In the genomic region with DNA sequence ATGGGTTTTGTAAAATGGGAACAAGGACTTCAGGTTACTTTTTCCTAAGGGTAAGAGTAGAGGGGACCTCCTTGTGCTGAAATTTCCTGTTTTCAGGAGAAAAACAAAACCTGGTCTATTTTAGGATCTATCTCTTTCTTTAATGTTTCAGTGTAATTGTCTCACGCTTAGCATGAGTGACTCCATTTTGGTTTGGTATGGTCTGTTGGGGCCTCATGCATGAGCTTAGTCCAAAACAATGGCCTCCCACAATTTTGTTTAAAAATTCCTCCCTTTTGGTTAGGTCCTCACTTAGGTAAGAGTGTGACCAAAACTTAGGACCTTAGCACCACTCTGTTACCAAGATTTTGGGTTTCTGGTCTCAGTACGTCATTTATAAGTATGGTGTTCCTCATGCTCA, we compare ENCODE assay signal across 1 cellular context.
TF ChIP-seq lines count a peak whose summit lies in the region.

No MANE protein-coding gene starts in this region.

TF ChIP-seq in K562, 482 proteins besides CTCF, POLR2A, EP300 and RAD21 (continued from another document and continues in another):
- TF ChIP-seq, protein P1, sequence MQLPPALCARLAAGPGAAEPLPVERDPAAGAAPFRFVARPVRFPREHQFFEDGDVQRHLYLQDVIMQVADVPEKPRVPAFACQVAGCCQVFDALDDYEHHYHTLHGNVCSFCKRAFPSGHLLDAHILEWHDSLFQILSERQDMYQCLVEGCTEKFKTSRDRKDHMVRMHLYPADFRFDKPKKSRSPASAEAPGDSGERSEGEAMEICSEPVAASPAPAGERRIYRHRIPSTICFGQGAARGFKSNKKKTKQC (CRISPR knock-in tag; IDR thresholded peaks at IDR 0.05): no peak
- TF ChIP-seq DDX20 (tag; IDR thresholded peaks at IDR 0.05; ENCODE audit: low read depth) (peak; percentile 81), GTF2E2 (tag; IDR thresholded peaks at IDR 0.05) (no peak), GTF2A2 (tag; IDR thresholded peaks at IDR 0.05) (peak; percentile 87), ZNF311 (CRISPR knock-in tag; IDR thresholded peaks at IDR 0.05) (0 out of 2 replicates have a peak, but pooled peaks have one; percentile 41), PTTG1 (tag; IDR thresholded peaks at IDR 0.05; ENCODE audit: low read depth) (peak; percentile 83), ILF3 (IDR thresholded peaks at IDR 0.05; ENCODE audit: borderline replicate concordance) (no peak), NR2C2 (CRISPR knock-in tag; IDR thresholded peaks at IDR 0.05) (no peak), NR2C2 (tag; IDR thresholded peaks at IDR 0.05) (no peak), TEAD1 (CRISPR knock-in tag; IDR thresholded peaks at IDR 0.05) (peak in 1 of 2 experiments; percentile 71; a peak in 2 of 4 replicates), TAL1 (IDR thresholded peaks at IDR 0.05) (no peak), CREBBP (IDR thresholded peaks at IDR 0.05; ENCODE audit: low read depth, low read length) (no peak), ZNF175 (CRISPR knock-in tag; IDR thresholded peaks at IDR 0.05; ENCODE audit: low read depth) (0 out of 2 replicates have a peak, but pooled peaks have one; percentile 43), CXXC5 (CRISPR knock-in tag; IDR thresholded peaks at IDR 0.05) (peak; percentile 56), ZNF274 (IDR thresholded peaks at IDR 0.05; ENCODE audit: borderline replicate concordance, low read depth, low read length) (no peak), POLR2H (tag; IDR thresholded peaks at IDR 0.05; ENCODE audit: low read depth) (no peak), CREB1 (IDR thresholded peaks at IDR 0.05) (no peak), CREB1 (CRISPR knock-in tag; IDR thresholded peaks at IDR 0.05) (no peak), PTRF (tag; IDR thresholded peaks at IDR 0.05) (peak; percentile 76; the same call in 1 of the 2 replicates), RBM22 (IDR thresholded peaks at IDR 0.05; ENCODE audit: low read depth, low read length, poor library complexity, severe bottlenecking) (no peak), KDM1A (IDR thresholded peaks at IDR 0.05) (no peak), PHB2 (IDR thresholded peaks at IDR 0.05; ENCODE audit: low read depth) (no peak), NR2C1 (IDR thresholded peaks at IDR 0.05) (no peak), NR2C1 (tag; IDR thresholded peaks at IDR 0.05) (peak; percentile 68), FOXA1 (IDR thresholded peaks at IDR 0.05; ENCODE audit: borderline replicate concordance) (no peak), NFYB (IDR thresholded peaks at IDR 0.05; ENCODE audit: extremely low read depth, insufficient read length) (no peak), NR4A1 (CRISPR knock-in tag; IDR thresholded peaks at IDR 0.05) (no peak), NR4A1 (tag; IDR thresholded peaks at IDR 0.05) (peak; percentile 61; the same call in 1 of the 2 replicates), MTF1 (CRISPR knock-in tag; IDR thresholded peaks at IDR 0.05; ENCODE audit: borderline replicate concordance) (no peak), FOSL1 (tag; conservative IDR thresholded peaks at IDR 0.05) (no peak), ZNF830 (CRISPR knock-in tag; IDR thresholded peaks at IDR 0.05) (no peak), ZNF699 (CRISPR knock-in tag; IDR thresholded peaks at IDR 0.05; ENCODE audit: insufficient replicate concordance) (no peak)
- TF ChIP-seq, protein P2, sequence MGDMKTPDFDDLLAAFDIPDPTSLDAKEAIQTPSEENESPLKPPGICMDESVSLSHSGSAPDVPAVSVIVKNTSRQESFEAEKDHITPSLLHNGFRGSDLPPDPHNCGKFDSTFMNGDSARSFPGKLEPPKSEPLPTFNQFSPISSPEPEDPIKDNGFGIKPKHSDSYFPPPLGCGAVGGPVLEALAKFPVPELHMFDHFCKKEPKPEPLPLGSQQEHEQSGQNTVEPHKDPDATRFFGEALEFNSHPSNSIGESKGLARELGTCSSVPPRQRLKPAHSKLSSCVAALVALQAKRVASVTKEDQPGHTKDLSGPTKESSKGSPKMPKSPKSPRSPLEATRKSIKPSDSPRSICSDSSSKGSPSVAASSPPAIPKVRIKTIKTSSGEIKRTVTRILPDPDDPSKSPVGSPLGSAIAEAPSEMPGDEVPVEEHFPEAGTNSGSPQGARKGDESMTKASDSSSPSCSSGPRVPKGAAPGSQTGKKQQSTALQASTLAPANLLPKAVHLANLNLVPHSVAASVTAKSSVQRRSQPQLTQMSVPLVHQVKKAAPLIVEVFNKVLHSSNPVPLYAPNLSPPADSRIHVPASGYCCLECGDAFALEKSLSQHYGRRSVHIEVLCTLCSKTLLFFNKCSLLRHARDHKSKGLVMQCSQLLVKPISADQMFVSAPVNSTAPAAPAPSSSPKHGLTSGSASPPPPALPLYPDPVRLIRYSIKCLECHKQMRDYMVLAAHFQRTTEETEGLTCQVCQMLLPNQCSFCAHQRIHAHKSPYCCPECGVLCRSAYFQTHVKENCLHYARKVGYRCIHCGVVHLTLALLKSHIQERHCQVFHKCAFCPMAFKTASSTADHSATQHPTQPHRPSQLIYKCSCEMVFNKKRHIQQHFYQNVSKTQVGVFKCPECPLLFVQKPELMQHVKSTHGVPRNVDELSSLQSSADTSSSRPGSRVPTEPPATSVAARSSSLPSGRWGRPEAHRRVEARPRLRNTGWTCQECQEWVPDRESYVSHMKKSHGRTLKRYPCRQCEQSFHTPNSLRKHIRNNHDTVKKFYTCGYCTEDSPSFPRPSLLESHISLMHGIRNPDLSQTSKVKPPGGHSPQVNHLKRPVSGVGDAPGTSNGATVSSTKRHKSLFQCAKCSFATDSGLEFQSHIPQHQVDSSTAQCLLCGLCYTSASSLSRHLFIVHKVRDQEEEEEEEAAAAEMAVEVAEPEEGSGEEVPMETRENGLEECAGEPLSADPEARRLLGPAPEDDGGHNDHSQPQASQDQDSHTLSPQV (IDR thresholded peaks at IDR 0.05): peak; percentile 84
- TF ChIP-seq, protein P3, sequence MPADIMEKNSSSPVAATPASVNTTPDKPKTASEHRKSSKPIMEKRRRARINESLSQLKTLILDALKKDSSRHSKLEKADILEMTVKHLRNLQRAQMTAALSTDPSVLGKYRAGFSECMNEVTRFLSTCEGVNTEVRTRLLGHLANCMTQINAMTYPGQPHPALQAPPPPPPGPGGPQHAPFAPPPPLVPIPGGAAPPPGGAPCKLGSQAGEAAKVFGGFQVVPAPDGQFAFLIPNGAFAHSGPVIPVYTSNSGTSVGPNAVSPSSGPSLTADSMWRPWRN (IDR thresholded peaks at IDR 0.05; ENCODE audit: low read depth): no peak
- TF ChIP-seq, protein P4, sequence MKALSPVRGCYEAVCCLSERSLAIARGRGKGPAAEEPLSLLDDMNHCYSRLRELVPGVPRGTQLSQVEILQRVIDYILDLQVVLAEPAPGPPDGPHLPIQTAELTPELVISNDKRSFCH (CRISPR knock-in tag; IDR thresholded peaks at IDR 0.05): no peak
- TF ChIP-seq, protein P4 (tag; IDR thresholded peaks at IDR 0.05): 0 out of 2 replicates have a peak, but pooled peaks have one; percentile 30
- TF ChIP-seq, protein P5, sequence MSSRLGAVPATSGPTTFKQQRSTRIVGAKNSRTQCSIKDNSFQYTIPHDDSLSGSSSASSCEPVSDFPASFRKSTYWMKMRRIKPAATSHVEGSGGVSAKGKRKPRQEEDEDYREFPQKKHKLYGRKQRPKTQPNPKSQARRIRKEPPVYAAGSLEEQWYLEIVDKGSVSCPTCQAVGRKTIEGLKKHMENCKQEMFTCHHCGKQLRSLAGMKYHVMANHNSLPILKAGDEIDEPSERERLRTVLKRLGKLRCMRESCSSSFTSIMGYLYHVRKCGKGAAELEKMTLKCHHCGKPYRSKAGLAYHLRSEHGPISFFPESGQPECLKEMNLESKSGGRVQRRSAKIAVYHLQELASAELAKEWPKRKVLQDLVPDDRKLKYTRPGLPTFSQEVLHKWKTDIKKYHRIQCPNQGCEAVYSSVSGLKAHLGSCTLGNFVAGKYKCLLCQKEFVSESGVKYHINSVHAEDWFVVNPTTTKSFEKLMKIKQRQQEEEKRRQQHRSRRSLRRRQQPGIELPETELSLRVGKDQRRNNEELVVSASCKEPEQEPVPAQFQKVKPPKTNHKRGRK (tag; IDR thresholded peaks at IDR 0.05): no peak
- TF ChIP-seq, protein P6, sequence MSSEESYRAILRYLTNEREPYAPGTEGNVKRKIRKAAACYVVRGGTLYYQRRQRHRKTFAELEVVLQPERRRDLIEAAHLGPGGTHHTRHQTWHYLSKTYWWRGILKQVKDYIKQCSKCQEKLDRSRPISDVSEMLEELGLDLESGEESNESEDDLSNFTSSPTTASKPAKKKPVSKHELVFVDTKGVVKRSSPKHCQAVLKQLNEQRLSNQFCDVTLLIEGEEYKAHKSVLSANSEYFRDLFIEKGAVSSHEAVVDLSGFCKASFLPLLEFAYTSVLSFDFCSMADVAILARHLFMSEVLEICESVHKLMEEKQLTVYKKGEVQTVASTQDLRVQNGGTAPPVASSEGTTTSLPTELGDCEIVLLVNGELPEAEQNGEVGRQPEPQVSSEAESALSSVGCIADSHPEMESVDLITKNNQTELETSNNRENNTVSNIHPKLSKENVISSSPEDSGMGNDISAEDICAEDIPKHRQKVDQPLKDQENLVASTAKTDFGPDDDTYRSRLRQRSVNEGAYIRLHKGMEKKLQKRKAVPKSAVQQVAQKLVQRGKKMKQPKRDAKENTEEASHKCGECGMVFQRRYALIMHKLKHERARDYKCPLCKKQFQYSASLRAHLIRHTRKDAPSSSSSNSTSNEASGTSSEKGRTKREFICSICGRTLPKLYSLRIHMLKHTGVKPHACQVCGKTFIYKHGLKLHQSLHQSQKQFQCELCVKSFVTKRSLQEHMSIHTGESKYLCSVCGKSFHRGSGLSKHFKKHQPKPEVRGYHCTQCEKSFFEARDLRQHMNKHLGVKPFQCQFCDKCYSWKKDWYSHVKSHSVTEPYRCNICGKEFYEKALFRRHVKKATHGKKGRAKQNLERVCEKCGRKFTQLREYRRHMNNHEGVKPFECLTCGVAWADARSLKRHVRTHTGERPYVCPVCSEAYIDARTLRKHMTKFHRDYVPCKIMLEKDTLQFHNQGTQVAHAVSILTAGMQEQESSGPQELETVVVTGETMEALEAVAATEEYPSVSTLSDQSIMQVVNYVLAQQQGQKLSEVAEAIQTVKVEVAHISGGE (CRISPR knock-in tag; IDR thresholded peaks at IDR 0.05): no peak
- TF ChIP-seq, protein P7, sequence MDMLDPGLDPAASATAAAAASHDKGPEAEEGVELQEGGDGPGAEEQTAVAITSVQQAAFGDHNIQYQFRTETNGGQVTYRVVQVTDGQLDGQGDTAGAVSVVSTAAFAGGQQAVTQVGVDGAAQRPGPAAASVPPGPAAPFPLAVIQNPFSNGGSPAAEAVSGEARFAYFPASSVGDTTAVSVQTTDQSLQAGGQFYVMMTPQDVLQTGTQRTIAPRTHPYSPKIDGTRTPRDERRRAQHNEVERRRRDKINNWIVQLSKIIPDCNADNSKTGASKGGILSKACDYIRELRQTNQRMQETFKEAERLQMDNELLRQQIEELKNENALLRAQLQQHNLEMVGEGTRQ (CRISPR knock-in tag; IDR thresholded peaks at IDR 0.05): no peak
- TF ChIP-seq, protein P8, sequence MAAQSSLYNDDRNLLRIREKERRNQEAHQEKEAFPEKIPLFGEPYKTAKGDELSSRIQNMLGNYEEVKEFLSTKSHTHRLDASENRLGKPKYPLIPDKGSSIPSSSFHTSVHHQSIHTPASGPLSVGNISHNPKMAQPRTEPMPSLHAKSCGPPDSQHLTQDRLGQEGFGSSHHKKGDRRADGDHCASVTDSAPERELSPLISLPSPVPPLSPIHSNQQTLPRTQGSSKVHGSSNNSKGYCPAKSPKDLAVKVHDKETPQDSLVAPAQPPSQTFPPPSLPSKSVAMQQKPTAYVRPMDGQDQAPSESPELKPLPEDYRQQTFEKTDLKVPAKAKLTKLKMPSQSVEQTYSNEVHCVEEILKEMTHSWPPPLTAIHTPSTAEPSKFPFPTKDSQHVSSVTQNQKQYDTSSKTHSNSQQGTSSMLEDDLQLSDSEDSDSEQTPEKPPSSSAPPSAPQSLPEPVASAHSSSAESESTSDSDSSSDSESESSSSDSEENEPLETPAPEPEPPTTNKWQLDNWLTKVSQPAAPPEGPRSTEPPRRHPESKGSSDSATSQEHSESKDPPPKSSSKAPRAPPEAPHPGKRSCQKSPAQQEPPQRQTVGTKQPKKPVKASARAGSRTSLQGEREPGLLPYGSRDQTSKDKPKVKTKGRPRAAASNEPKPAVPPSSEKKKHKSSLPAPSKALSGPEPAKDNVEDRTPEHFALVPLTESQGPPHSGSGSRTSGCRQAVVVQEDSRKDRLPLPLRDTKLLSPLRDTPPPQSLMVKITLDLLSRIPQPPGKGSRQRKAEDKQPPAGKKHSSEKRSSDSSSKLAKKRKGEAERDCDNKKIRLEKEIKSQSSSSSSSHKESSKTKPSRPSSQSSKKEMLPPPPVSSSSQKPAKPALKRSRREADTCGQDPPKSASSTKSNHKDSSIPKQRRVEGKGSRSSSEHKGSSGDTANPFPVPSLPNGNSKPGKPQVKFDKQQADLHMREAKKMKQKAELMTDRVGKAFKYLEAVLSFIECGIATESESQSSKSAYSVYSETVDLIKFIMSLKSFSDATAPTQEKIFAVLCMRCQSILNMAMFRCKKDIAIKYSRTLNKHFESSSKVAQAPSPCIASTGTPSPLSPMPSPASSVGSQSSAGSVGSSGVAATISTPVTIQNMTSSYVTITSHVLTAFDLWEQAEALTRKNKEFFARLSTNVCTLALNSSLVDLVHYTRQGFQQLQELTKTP (IDR thresholded peaks at IDR 0.05; ENCODE audit: low read depth in 1 of 2, partially characterized antibody in 2 of 2): no peak
- TF ChIP-seq, protein P9, sequence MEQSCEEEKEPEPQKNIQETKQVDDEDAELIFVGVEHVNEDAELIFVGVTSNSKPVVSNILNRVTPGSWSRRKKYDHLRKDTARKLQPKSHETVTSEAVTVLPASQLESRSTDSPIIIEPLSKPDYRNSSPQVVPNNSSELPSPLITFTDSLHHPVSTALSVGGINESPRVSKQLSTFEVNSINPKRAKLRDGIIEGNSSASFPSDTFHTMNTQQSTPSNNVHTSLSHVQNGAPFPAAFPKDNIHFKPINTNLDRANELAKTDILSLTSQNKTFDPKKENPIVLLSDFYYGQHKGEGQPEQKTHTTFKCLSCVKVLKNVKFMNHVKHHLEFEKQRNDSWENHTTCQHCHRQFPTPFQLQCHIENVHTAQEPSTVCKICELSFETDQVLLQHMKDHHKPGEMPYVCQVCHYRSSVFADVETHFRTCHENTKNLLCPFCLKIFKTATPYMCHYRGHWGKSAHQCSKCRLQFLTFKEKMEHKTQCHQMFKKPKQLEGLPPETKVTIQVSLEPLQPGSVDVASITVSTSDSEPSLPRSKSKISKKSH (CRISPR knock-in tag; IDR thresholded peaks at IDR 0.05): no peak
- TF ChIP-seq, protein P10, sequence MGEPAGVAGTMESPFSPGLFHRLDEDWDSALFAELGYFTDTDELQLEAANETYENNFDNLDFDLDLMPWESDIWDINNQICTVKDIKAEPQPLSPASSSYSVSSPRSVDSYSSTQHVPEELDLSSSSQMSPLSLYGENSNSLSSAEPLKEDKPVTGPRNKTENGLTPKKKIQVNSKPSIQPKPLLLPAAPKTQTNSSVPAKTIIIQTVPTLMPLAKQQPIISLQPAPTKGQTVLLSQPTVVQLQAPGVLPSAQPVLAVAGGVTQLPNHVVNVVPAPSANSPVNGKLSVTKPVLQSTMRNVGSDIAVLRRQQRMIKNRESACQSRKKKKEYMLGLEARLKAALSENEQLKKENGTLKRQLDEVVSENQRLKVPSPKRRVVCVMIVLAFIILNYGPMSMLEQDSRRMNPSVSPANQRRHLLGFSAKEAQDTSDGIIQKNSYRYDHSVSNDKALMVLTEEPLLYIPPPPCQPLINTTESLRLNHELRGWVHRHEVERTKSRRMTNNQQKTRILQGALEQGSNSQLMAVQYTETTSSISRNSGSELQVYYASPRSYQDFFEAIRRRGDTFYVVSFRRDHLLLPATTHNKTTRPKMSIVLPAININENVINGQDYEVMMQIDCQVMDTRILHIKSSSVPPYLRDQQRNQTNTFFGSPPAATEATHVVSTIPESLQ (CRISPR knock-in tag; IDR thresholded peaks at IDR 0.05): no peak
